Comparison of ENCODE assay signal across 8 cellular contexts in the genomic region with DNA sequence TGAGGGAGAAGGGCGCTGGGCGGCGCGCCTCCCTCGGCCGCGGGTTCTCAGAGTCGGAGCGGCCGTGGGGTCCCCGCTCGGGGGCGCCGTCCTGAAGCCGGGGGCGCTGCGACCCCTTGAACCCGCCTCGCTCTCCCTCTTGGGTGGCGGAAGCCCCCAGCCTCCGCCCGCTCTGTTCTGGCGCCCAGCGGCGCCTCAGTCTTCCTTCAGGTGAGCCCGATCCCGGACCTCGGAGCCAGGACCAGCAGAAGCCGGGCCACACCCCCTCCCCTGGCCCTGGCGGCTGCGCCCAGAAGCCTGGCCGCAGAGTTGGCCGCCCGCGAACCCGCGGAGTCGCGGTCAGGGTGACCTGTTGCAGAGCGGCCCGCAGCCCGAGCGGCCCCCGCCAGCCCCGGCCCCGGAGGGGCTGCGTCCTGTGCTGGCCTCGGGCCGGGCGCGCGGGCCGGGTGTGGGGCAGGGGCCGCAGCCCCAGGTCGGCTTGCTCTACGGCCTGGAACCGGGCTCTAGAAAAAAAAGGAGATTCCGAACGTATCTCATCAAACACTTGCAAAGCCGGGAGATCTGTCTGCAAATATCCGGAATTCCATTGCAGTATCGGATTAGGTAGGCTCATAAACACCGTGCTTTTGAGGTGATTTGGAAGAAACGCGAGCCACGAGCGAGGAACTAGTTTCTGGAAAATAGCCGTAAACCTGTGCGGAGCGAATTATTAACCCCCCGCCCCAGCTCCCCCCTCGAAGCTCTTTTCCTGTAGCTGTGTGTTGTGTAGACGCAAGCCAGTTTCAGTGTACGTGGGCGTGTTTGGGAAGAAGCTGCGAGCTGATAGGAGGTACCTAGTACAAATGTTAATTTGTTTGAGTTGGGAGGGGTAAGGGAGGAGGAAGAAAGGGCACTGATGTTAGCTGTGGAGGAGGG. TPM values are rescaled to one million over a fixed set of nuclear protein-coding genes. Genes with fewer than 3 reads are reported as not detected.
DNase-seq lines count a peak whose midpoint lies in the region; ATAC-seq and TF ChIP-seq lines count a peak whose summit lies in the region.

No MANE protein-coding gene starts in this region.

- H3K9me3 Mint-ChIP-seq in CD4-positive, alpha-beta T cell = no peaks in the 10 kb centered on the region
- peaks cover 0 to 5% of the 10 kb centered on the region in 2 donors for H3K9me3 Mint-ChIP-seq in stimulated activated naive B cell treated with anti-CD40 and anti-IgM and Interleukin-4, amounts not matched to agents 10 μg/mL and 1 μg/mL and 100 μg/mL, for 72 hours

- H3K36me3 Mint-ChIP-seq in CD4-positive, alpha-beta T cell (ENCODE audit: low read depth) = peaks cover 8% of the 10 kb centered on the region
- H3K36me3 Mint-ChIP-seq in stimulated activated naive B cell treated with anti-CD40 and anti-IgM and Interleukin-4, amounts not matched to agents 10 μg/mL and 1 μg/mL and 100 μg/mL, for 72 hours = peaks cover 12 to 14% of the 10 kb centered on the region in 2 donors

- peak; percentile 84 for ATAC-seq in CD4-positive, alpha-beta T cell (ENCODE audit: poor library complexity)
- ATAC-seq in GM19452 (IDR thresholded peaks at IDR 0.05; ENCODE audit: unreplicated experiment) (peak; percentile 62), HG03565 (IDR thresholded peaks at IDR 0.05; ENCODE audit: unreplicated experiment) (peak; percentile 57)
- peak; percentile 74 to 79 for ATAC-seq in stimulated activated naive B cell treated with anti-CD40 and anti-IgM and Interleukin-4, amounts not matched to agents 10 μg/mL and 1 μg/mL and 100 μg/mL, for 72 hours (replicated peaks)

- POLR2A ChIA-PET in CD4-positive, alpha-beta T cell (lab: Charles Lee) = interaction anchor here (0.8 to 1.7 kb wide), 8 partner anchors 9 to 1776 kb away, joined by 3 to 4 read pairs (median 3); partner anchors contain the start of genes ACBD6 and SOAT1

- H3K9me3 ChIP-seq in CD4-positive, alpha-beta T cell (ENCODE audit: control insufficient read depth, low read length) = no peaks in the 10 kb centered on the region

- peak; percentile 23 to 70 (median 49) for DNase-seq in CD4-positive, alpha-beta T cell
- DNase-seq in NOMO-1 treated with DMSO at 0.1 percent for 48 hours (lab: John Stamatoyannopoulos, UW; ENCODE audit: unreplicated experiment) (peak; percentile 91), erythroblast (lab: John Stamatoyannopoulos, UW) (peak; percentile 86 to 91), mucosa of gallbladder (ENCODE audit: low spot score) (peak; percentile 88)
- peak; percentile 57 for DNase-seq in activated T-cell treated with anti-CD3 and anti-CD28 coated beads, Interleukin-2, amount 50 U/mL, for 1 hour
- peak; percentile 70 for DNase-seq in stimulated activated naive B cell treated with anti-CD40 and anti-IgM and Interleukin-4, amounts not matched to agents 10 μg/mL and 1 μg/mL and 100 μg/mL, for 72 hours

- H3K27ac Mint-ChIP-seq in CD4-positive, alpha-beta T cell = peak overlapping the region; percentile 87
- H3K27ac Mint-ChIP-seq in stimulated activated naive B cell treated with anti-CD40 and anti-IgM and Interleukin-4, amounts not matched to agents 10 μg/mL and 1 μg/mL and 100 μg/mL, for 72 hours = peak overlapping the region; percentile 88

- H3K27me3 ChIP-seq in CD4-positive, alpha-beta T cell (ENCODE audit: control insufficient read depth, insufficient read depth, low read length) = no peaks in the 10 kb centered on the region

- CTCF ChIA-PET in CD4-positive, alpha-beta T cell (lab: Charles Lee) = no interaction called here

- intact Hi-C loops in CD4-positive, alpha-beta T cell (cut with DNase I, micrococcal nuclease) = loop anchor here (2.0 to 10.0 kb wide), 5 partner anchors 181 to 641 kb away; partner anchors contain the start of genes AXDND1 (in 2 of the 2) and SOAT1 (in 1 of the 2)

- H3K27me3 Mint-ChIP-seq in CD4-positive, alpha-beta T cell = no peaks in the 10 kb centered on the region
- H3K27me3 Mint-ChIP-seq in stimulated activated naive B cell treated with anti-CD40 and anti-IgM and Interleukin-4, amounts not matched to agents 10 μg/mL and 1 μg/mL and 100 μg/mL, for 72 hours = no peaks in the 10 kb centered on the region

- peak overlapping the region; percentile 93 for H3K4me3 Mint-ChIP-seq in CD4-positive, alpha-beta T cell
- H3K4me3 Mint-ChIP-seq in stimulated activated naive B cell treated with anti-CD40 and anti-IgM and Interleukin-4, amounts not matched to agents 10 μg/mL and 1 μg/mL and 100 μg/mL, for 72 hours = peak overlapping the region; percentile 80 to 96

- TF ChIP-seq POLR2A in erythroblast (IDR thresholded peaks at IDR 0.05; ENCODE audit: low read length) = peak; percentile 73

- peak overlapping the region; percentile 29 for H3K27ac ChIP-seq in CD4-positive, alpha-beta T cell (ENCODE audit: low read depth, low read length)

- peaks cover 39% of the 10 kb centered on the region for H3K4me1 Mint-ChIP-seq in CD4-positive, alpha-beta T cell (ENCODE audit: low read depth)
- H3K4me1 Mint-ChIP-seq in stimulated activated naive B cell treated with anti-CD40 and anti-IgM and Interleukin-4, amounts not matched to agents 10 μg/mL and 1 μg/mL and 100 μg/mL, for 72 hours = peaks cover 16 to 40% of the 10 kb centered on the region in 2 donors

- TF ChIP-seq CTCF in CD4-positive, alpha-beta T cell (IDR thresholded peaks at IDR 0.05) = no peak

RNA-seq across cellular contexts. Expression of gene RALGPS2, which starts 0.8 kb away (rescaled TPM):
- 10 to 100 TPM in 1 of 2 experiments, 1 to 10 TPM in 1; 8.6 to 10.8 TPM for total RNA-seq in CD4-positive, alpha-beta T cell
- total RNA-seq in mucosa of gallbladder = 19.0 TPM

Comparison
In these comparisons a context has a peak if more than half of its experiments do, and no peak if none do; other contexts are left out.
1. Peak in every context shown above with its lines: DNase-seq, ATAC-seq and H3K27ac ChIP-seq.